2 cellular contexts compared by ENCODE assay signal in the genomic region with DNA sequence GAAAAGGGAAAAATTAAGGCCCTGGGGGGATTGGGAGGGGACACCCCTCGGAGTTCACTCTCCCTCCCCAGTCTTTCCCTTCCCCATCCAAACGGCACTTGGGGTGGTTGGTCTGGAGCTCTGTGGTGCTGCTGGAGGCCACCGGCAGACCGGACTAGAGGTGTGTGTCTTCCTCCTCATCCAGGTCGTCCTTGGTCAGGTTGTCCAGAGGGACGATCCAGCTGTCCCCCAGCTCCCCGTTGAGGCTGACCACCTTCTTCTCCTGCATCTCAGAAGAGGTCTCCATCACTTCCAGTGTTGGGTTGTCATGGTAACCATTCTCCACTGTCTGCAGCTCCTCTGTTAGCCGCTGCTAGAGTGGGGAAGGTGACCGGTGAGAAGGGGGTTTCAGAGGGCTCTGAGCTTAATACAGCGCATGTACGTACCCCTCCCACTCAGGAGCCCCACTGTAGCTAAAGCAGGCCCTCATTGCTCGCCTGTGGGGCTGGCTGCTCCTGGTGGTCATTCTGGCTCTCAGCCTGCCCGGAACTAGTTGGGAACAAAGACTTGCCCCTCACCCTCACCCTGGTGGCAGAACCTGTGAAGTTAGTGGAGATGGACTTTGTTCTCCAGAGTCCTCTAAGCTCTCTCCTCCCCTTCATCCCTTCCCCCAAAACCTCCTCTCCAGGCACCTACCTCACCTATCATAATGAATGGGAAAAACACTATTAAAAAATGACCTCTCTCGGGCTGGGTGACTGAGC.
TF ChIP-seq lines count a peak whose summit lies in the region.

No MANE protein-coding gene starts in this region.

TF ChIP-seq in HepG2, 621 proteins besides CTCF, POLR2A, EP300 and RAD21 (continues in another document):
- no peak for TF ChIP-seq ZNF260 (CRISPR knock-in tag; IDR thresholded peaks at IDR 0.05; ENCODE audit: borderline replicate concordance, low read depth)
- peak; percentile 7; the same call in 1 of the 2 replicates for TF ChIP-seq KDM2A (CRISPR knock-in tag; IDR thresholded peaks at IDR 0.05; ENCODE audit: borderline replicate concordance, low read depth)
- no peak for TF ChIP-seq ZNF331 (CRISPR knock-in tag; IDR thresholded peaks at IDR 0.05)
- no peak for TF ChIP-seq ZNF44 (CRISPR knock-in tag; IDR thresholded peaks at IDR 0.05)
- TF ChIP-seq ZNF207 (IDR thresholded peaks at IDR 0.05; ENCODE audit: borderline replicate concordance), result no peak
- TF ChIP-seq, protein P1, sequence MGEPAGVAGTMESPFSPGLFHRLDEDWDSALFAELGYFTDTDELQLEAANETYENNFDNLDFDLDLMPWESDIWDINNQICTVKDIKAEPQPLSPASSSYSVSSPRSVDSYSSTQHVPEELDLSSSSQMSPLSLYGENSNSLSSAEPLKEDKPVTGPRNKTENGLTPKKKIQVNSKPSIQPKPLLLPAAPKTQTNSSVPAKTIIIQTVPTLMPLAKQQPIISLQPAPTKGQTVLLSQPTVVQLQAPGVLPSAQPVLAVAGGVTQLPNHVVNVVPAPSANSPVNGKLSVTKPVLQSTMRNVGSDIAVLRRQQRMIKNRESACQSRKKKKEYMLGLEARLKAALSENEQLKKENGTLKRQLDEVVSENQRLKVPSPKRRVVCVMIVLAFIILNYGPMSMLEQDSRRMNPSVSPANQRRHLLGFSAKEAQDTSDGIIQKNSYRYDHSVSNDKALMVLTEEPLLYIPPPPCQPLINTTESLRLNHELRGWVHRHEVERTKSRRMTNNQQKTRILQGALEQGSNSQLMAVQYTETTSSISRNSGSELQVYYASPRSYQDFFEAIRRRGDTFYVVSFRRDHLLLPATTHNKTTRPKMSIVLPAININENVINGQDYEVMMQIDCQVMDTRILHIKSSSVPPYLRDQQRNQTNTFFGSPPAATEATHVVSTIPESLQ (CRISPR knock-in tag; conservative IDR thresholded peaks at IDR 0.05), result no peak
- TF ChIP-seq AGO2 (optimal IDR thresholded peaks at IDR 0.05; ENCODE audit: low read depth, low read length), result peak; percentile 63
- no peak for TF ChIP-seq SSRP1 (CRISPR knock-in tag; IDR thresholded peaks at IDR 0.05)
- no peak for TF ChIP-seq ZNF317 (CRISPR knock-in tag; IDR thresholded peaks at IDR 0.05)
- TF ChIP-seq ZNF263 (CRISPR knock-in tag; IDR thresholded peaks at IDR 0.05), result peak; percentile 90
- TF ChIP-seq RFX1 (IDR thresholded peaks at IDR 0.05), result peak; percentile 60; the same call in 1 of the 2 replicates
- no peak for TF ChIP-seq SMAD1 (CRISPR knock-in tag; IDR thresholded peaks at IDR 0.05; ENCODE audit: borderline replicate concordance, low read depth)
- peak; percentile 55 for TF ChIP-seq RBM22 (optimal IDR thresholded peaks at IDR 0.05; ENCODE audit: low read length)
- TF ChIP-seq, protein P2, sequence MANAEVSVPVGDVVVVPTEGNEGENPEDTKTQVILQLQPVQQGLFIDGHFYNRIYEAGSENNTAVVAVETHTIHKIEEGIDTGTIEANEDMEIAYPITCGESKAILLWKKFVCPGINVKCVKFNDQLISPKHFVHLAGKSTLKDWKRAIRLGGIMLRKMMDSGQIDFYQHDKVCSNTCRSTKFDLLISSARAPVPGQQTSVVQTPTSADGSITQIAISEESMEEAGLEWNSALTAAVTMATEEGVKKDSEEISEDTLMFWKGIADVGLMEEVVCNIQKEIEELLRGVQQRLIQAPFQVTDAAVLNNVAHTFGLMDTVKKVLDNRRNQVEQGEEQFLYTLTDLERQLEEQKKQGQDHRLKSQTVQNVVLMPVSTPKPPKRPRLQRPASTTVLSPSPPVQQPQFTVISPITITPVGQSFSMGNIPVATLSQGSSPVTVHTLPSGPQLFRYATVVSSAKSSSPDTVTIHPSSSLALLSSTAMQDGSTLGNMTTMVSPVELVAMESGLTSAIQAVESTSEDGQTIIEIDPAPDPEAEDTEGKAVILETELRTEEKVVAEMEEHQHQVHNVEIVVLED (CRISPR knock-in tag; IDR thresholded peaks at IDR 0.05; ENCODE audit: borderline replicate concordance), result no peak
- TF ChIP-seq, protein P3, sequence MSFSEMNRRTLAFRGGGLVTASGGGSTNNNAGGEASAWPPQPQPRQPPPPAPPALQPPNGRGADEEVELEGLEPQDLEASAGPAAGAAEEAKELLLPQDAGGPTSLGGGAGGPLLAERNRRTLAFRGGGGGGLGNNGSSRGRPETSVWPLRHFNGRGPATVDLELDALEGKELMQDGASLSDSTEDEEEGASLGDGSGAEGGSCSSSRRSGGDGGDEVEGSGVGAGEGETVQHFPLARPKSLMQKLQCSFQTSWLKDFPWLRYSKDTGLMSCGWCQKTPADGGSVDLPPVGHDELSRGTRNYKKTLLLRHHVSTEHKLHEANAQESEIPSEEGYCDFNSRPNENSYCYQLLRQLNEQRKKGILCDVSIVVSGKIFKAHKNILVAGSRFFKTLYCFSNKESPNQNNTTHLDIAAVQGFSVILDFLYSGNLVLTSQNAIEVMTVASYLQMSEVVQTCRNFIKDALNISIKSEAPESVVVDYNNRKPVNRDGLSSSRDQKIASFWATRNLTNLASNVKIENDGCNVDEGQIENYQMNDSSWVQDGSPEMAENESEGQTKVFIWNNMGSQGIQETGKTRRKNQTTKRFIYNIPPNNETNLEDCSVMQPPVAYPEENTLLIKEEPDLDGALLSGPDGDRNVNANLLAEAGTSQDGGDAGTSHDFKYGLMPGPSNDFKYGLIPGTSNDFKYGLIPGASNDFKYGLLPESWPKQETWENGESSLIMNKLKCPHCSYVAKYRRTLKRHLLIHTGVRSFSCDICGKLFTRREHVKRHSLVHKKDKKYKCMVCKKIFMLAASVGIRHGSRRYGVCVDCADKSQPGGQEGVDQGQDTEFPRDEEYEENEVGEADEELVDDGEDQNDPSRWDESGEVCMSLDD (CRISPR knock-in tag; IDR thresholded peaks at IDR 0.05; ENCODE audit: borderline replicate concordance), result no peak
- TF ChIP-seq EED (CRISPR knock-in tag; IDR thresholded peaks at IDR 0.05), result no peak
- TF ChIP-seq, protein P4, sequence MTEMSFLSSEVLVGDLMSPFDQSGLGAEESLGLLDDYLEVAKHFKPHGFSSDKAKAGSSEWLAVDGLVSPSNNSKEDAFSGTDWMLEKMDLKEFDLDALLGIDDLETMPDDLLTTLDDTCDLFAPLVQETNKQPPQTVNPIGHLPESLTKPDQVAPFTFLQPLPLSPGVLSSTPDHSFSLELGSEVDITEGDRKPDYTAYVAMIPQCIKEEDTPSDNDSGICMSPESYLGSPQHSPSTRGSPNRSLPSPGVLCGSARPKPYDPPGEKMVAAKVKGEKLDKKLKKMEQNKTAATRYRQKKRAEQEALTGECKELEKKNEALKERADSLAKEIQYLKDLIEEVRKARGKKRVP (CRISPR knock-in tag; IDR thresholded peaks at IDR 0.05), result no peak
- no peak for TF ChIP-seq ZNF350 (CRISPR knock-in tag; IDR thresholded peaks at IDR 0.05; ENCODE audit: borderline replicate concordance, low read depth)
- TF ChIP-seq, protein P5, sequence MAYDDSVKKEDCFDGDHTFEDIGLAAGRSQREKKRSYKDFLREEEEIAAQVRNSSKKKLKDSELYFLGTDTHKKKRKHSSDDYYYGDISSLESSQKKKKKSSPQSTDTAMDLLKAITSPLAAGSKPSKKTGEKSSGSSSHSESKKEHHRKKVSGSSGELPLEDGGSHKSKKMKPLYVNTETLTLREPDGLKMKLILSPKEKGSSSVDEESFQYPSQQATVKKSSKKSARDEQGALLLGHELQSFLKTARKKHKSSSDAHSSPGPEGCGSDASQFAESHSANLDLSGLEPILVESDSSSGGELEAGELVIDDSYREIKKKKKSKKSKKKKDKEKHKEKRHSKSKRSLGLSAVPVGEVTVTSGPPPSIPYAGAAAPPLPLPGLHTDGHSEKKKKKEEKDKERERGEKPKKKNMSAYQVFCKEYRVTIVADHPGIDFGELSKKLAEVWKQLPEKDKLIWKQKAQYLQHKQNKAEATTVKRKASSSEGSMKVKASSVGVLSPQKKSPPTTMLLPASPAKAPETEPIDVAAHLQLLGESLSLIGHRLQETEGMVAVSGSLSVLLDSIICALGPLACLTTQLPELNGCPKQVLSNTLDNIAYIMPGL (CRISPR knock-in tag; IDR thresholded peaks at IDR 0.05; ENCODE audit: borderline replicate concordance in 1 of 2, low read depth in 1 of 2), result no peak
- TF ChIP-seq HNF4A (CRISPR knock-in tag; IDR thresholded peaks at IDR 0.05), result peak; percentile 54

TF ChIP-seq in WTC11, 78 proteins besides CTCF, POLR2A, EP300 and RAD21:
- TF ChIP-seq ZNF317 (CRISPR knock-in tag; IDR thresholded peaks at IDR 0.05; ENCODE audit: borderline replicate concordance, low read depth) (0 out of 2 replicates have a peak, but pooled peaks have one; percentile 10), ZNF396 (CRISPR knock-in tag; IDR thresholded peaks at IDR 0.05; ENCODE audit: borderline replicate concordance) (no peak)
